9 cellular contexts compared by ENCODE assay signal in genomic region chrX:149512225-149512885, GRCh38. TPM values are rescaled to one million over a fixed set of nuclear protein-coding genes. Genes with fewer than 3 reads are reported as not detected.
DNase-seq lines count a peak whose midpoint lies in the region; TF ChIP-seq lines count a peak whose summit lies in the region.
"Had no signal": no experiment of that assay in that cellular context is flagged by ENCODE, and none has a peak within 500 bp of the region (broad histone marks: within the 10 kb centered on the region; RNA-seq: fewer than 3 reads in every experiment).

No MANE protein-coding gene starts in this region.

- TF ChIP-seq CTCF in brain microvascular endothelial cell (IDR thresholded peaks at IDR 0.05; ENCODE audit: low read depth, low read length, missing control alignments), result peak; percentile 76

- no peak overlapping the region for H3K27ac ChIP-seq in brain microvascular endothelial cell
- H3K27ac ChIP-seq: BLaER1 treated with 17β-estradiol and CSF1 and Interleukin-3, amounts not matched to agents 10 nM and 100 nM had no signal

- in situ Hi-C loops in brain microvascular endothelial cell (cut with HindIII; ENCODE audit: low pct_ligation_motif_present, low sequenced_read_pairs), result no loop called here

- H3K27me3 ChIP-seq in MG63, result no peaks in the 10 kb centered on the region
- H3K27me3 ChIP-seq in brain microvascular endothelial cell (replicated peaks), result no peaks in the 10 kb centered on the region
- H3K27me3 ChIP-seq: BLaER1 treated with 17β-estradiol and CSF1 and Interleukin-3, amounts not matched to agents 10 nM and 100 nM had no signal

- no peaks in the 10 kb centered on the region for H3K9me3 ChIP-seq in MG63
- H3K9me3 ChIP-seq: BLaER1 treated with 17β-estradiol and CSF1 and Interleukin-3, amounts not matched to agents 10 nM and 100 nM had no signal

- H3K36me3 ChIP-seq in MG63, result no peaks in the 10 kb centered on the region
- no peaks in the 10 kb centered on the region for H3K36me3 ChIP-seq in brain microvascular endothelial cell (replicated peaks)
- H3K36me3 ChIP-seq: BLaER1 treated with 17β-estradiol and CSF1 and Interleukin-3, amounts not matched to agents 10 nM and 100 nM had no signal

- DNase-seq in NCI-H2029 (lab: John Stamatoyannopoulos, UW) (peak; percentile 7), NCI-H2029 treated with DMSO at 0.1 percent for 48 hours (lab: John Stamatoyannopoulos, UW) (no peak), HCEC 1CT (peak; percentile 17), MG63 (peak; percentile 14), T-helper 2 cell (peak; percentile 18 to 66 (median 47)), brain microvascular endothelial cell (peak; percentile 40), islet precursor cell (peak; percentile 88)
- DNase-seq in stimulated activated CD4-positive, alpha-beta T cell treated with anti-CD3 and anti-CD28 coated beads, Interleukin-4, amount 100 ng/mL, for 48 hours (ENCODE audit: low read depth in 2 of 2), result peak; percentile 10 to 36

- H3K4me3 ChIP-seq in MG63 (no peak overlapping the region), brain microvascular endothelial cell (ENCODE audit: low read depth, low read length) (no peak overlapping the region)
- H3K4me3 ChIP-seq: BLaER1 treated with 17β-estradiol and CSF1 and Interleukin-3, amounts not matched to agents 10 nM and 100 nM had no signal

RNA-seq across cellular contexts. Expression of gene IDS, which starts 7.2 kb away (rescaled TPM):
- 3.6 and 11.6 TPM in 2 replicates for total RNA-seq in MG63 (2014; rRNA removed; shearing (Covaris generic); ENCODE audit: low replicate concordance)

RNA-seq across cellular contexts. Expression of gene EOLA1, which starts 28.5 kb away (rescaled TPM):
- 33.5 and 41.1 TPM in 2 replicates for total RNA-seq in MG63 (2014; rRNA removed; shearing (Covaris generic); ENCODE audit: low replicate concordance)

RNA-seq across cellular contexts. Expression of gene HSFX3, which starts 37.4 kb away (rescaled TPM):
- total RNA-seq in MG63 (2014; rRNA removed; shearing (Covaris generic); ENCODE audit: low replicate concordance), result not detected in 2 replicates
